In genomic region chr16:86894168-86894567, GRCh38 we compare ENCODE assay signal across 17 cellular contexts.
"Had no signal": no experiment of that assay in that cellular context is flagged by ENCODE, and none has a peak within 500 bp of the region (broad histone marks: within the 10 kb centered on the region; RNA-seq: fewer than 3 reads in every experiment).

No MANE protein-coding gene starts in this region.

- DNase-seq: Kasumi-1, MM.1S, NCI-H1092 treated with DMSO at 0.1 percent for 48 hours, NCI-H1436, NCI-H187 treated with DMSO at 0.1 percent for 48 hours, NCI-H2029 treated with DMSO at 0.1 percent for 48 hours, NCI-H2171 treated with DMSO at 0.1 percent for 48 hours, NCI-H345, NCI-H446 treated with DMSO at 0.1 percent for 48 hours, NCI-H510A treated with DMSO at 0.1 percent for 48 hours, NCI-H526 treated with DMSO at 0.1 percent for 48 hours, NCI-H748 treated with DMSO at 0.1 percent for 48 hours, RPMI8226, SHP77 treated with DMSO at 0.1 percent for 48 hours, SJCRH30, T-helper 1 cell had no signal

- H3K9me3 ChIP-seq: SJCRH30 had no signal

- H3K4me3 ChIP-seq: SJCRH30 had no signal

- H3K27me3 ChIP-seq: SJCRH30 had no signal

- H3K27ac ChIP-seq: KMS-11, SJCRH30 had no signal

- H3K36me3 ChIP-seq: SJCRH30 had no signal
